In genomic region chr7:27147211-27148030, GRCh38 we compare ENCODE assay signal across 8 cellular contexts. TPM values are rescaled to one million over a fixed set of nuclear protein-coding genes. Genes with fewer than 3 reads are reported as not detected.
DNase-seq lines count a peak whose midpoint lies in the region; ATAC-seq and TF ChIP-seq lines count a peak whose summit lies in the region.

HOXA6 (minus strand) TSS chr7:27147774; CDS start chr7:27147749, 25 bp downstream.

- TF ChIP-seq CTCF in Caco-2 (IDR thresholded peaks at IDR 0.05; ENCODE audit: insufficient read depth in 1 of 2, low read depth in 1 of 2, low read length in 1 of 2, severe bottlenecking in 1 of 2, unreplicated experiment in 1 of 2) (no peak), progenitor cell of endocrine pancreas (IDR thresholded peaks at IDR 0.05; ENCODE audit: unreplicated experiment) (no peak)

- H3K9me3 ChIP-seq in Caco-2: no peaks in the 10 kb centered on the region

- H3K27ac Mint-ChIP-seq in Caco-2 (ENCODE audit: unreplicated experiment) (peak within 1 kb of the TSS; percentile 76), progenitor cell of endocrine pancreas (peak within 1 kb of the TSS; percentile 71)

- BruUV-seq in Caco-2 (replicated peaks; lab: Mats Ljungman, UMichigan): no TSS peak

- H3K36me3 ChIP-seq in Caco-2 (ENCODE audit: control insufficient read depth, insufficient read depth, low read length): no peaks in the 10 kb centered on the region; the same call in 1 of the 2 replicates

- H3K4me3 ChIP-seq in Caco-2 (ENCODE audit: low read depth, low read length): peak within 1 kb of the TSS; percentile 46

- no peak for ATAC-seq in GM21529 (IDR thresholded peaks at IDR 0.05; ENCODE audit: unreplicated experiment)
- ATAC-seq in HG02870 (IDR thresholded peaks at IDR 0.05; ENCODE audit: unreplicated experiment): no peak

- H3K27me3 ChIP-seq in Caco-2 (replicated peaks; ENCODE audit: control insufficient read depth, insufficient read depth, low read length): no peaks in the 10 kb centered on the region

- H3K27me3 Mint-ChIP-seq in Caco-2 (ENCODE audit: insufficient read depth, unreplicated experiment) (no peaks in the 10 kb centered on the region), progenitor cell of endocrine pancreas (peaks cover 79% of the 10 kb centered on the region)

- CTCF ChIA-PET in Caco-2 (lab: Charles Lee): interaction anchor here (0.5 to 4.0 kb wide), 3 partner anchors 10 to 36 kb away, joined by 5 to 40 read pairs (median 9); partner anchors contain the start of gene HOXA7

- H3K9me3 Mint-ChIP-seq in Caco-2 (ENCODE audit: unreplicated experiment): no peaks in the 10 kb centered on the region
- no peaks in the 10 kb centered on the region for H3K9me3 Mint-ChIP-seq in progenitor cell of endocrine pancreas (ENCODE audit: low read depth)

- H3K4me1 Mint-ChIP-seq in Caco-2 (ENCODE audit: low read depth, unreplicated experiment) (no peaks in the 10 kb centered on the region), progenitor cell of endocrine pancreas (ENCODE audit: low read depth) (peaks cover 16% of the 10 kb centered on the region)

- peak; percentile 57 to 67 for DNase-seq in Caco-2
- DNase-seq in NCI-H2171 (lab: John Stamatoyannopoulos, UW): peak; percentile 43
- no peak for DNase-seq in epithelial cell of prostate (ENCODE audit: low read depth, low spot score)
- no peak for DNase-seq in progenitor cell of endocrine pancreas (ENCODE audit: low spot score, unreplicated experiment)
- DNase-seq in NAMALWA (ENCODE audit: low spot score): no peak
- no peak for DNase-seq in epidermal melanocyte (ENCODE audit: insufficient read length, low spot score)

- H3K4me1 ChIP-seq in Caco-2: peaks cover 27% of the 10 kb centered on the region

- H3K4me3 Mint-ChIP-seq in Caco-2 (ENCODE audit: unreplicated experiment): peak within 1 kb of the TSS; percentile 73
- H3K4me3 Mint-ChIP-seq in progenitor cell of endocrine pancreas (ENCODE audit: low read depth): peak within 1 kb of the TSS; percentile 64

- POLR2A ChIA-PET in Caco-2 (lab: Charles Lee): no interaction called here

- intact Hi-C loops in Caco-2 (cut with micrococcal nuclease; ENCODE audit: unreplicated experiment): no loop called here

- peaks cover 16% of the 10 kb centered on the region for H3K36me3 Mint-ChIP-seq in Caco-2 (ENCODE audit: insufficient read depth, unreplicated experiment)
- H3K36me3 Mint-ChIP-seq in progenitor cell of endocrine pancreas (ENCODE audit: insufficient read depth): peaks cover 2% of the 10 kb centered on the region

- H3K27ac ChIP-seq in epithelial cell of prostate: peak within 1 kb of the TSS; percentile 79

RNA-seq across cellular contexts. Expression of gene HOXA6, which starts in this region (rescaled TPM):
- total RNA-seq in Caco-2 (2022): 5.6 and 8.1 TPM in 2 replicates
- total RNA-seq in progenitor cell of endocrine pancreas: 0.38 TPM in 1 of 2 replicates, not detected in the other

Comparison
In these comparisons a context has a peak if more than half of its experiments do, and no peak if none do; other contexts are left out.
1. DNase-seq: peak in Caco-2 (2 of 2) and NCI-H2171 (single experiment); none in epithelial cell of prostate (single experiment), progenitor cell of endocrine pancreas (single experiment), NAMALWA (single experiment) and epidermal melanocyte (single experiment).